8 cellular contexts compared by ENCODE assay signal in genomic region chrX:150364347-150365050, GRCh38. TPM values are rescaled to one million over a fixed set of nuclear protein-coding genes. Genes with fewer than 3 reads are reported as not detected.
DNase-seq lines count a peak whose midpoint lies in the region; FAIRE-seq and TF ChIP-seq lines count a peak whose summit lies in the region.

No MANE protein-coding gene starts in this region.

- H3K27me3 ChIP-seq in keratinocyte (ENCODE audit: control insufficient read depth, extremely low read depth, insufficient read depth, low read length): peaks cover 16% of the 10 kb centered on the region
- peaks cover 0 to 53% (median 14%) of the 10 kb centered on the region in 7 donors for H3K27me3 ChIP-seq in spleen (replicated peaks in 1 of 7)

- H3K79me2 ChIP-seq in keratinocyte (ENCODE audit: control insufficient read depth, insufficient read depth, low read length): no peaks in the 10 kb centered on the region

- H3K9me3 ChIP-seq in keratinocyte (ENCODE audit: control insufficient read depth, low read depth, low read length): no peaks in the 10 kb centered on the region
- peaks cover 0 to 3% (median 0%) of the 10 kb centered on the region in 8 donors for H3K9me3 ChIP-seq in spleen

- H3K36me3 ChIP-seq in keratinocyte (ENCODE audit: control insufficient read depth in 2 of 2, extremely low read depth in 1 of 2, insufficient read depth in 2 of 2, low read length in 2 of 2) (no peaks in the 10 kb centered on the region), spleen (no peaks in the 10 kb centered on the region)

- H2AFZ ChIP-seq in keratinocyte (ENCODE audit: control insufficient read depth, low read length): peak overlapping the region; percentile 58

- BruUV-seq in MCF 10A (replicated peaks; lab: Mats Ljungman, UMichigan): no TSS peak

- peak overlapping the region; percentile 63 for H3K9ac ChIP-seq in keratinocyte (ENCODE audit: control insufficient read depth, extremely low read depth, insufficient read depth, low read length)

- no peak for TF ChIP-seq POLR2A in spleen (IDR thresholded peaks at IDR 0.05)

- peak overlapping the region; percentile 65 for H3K4me2 ChIP-seq in keratinocyte (ENCODE audit: control insufficient read depth, extremely low read depth, insufficient read depth, low read depth, low read length)

- TF ChIP-seq CTCF in MCF 10A (IDR thresholded peaks at IDR 0.05; ENCODE audit: unreplicated experiment) (no peak), keratinocyte (optimal IDR thresholded peaks at IDR 0.05 in 1 of 3, IDR thresholded peaks at IDR 0.05 in 1 of 3, conservative IDR thresholded peaks at IDR 0.05 in 1 of 3; ENCODE audit: extremely low read depth in 1 of 3, insufficient read depth in 2 of 3, low read length in 3 of 3) (no peak), spleen (IDR thresholded peaks at IDR 0.05 in 8 of 11, conservative IDR thresholded peaks at IDR 0.05 in 3 of 11) (no peak)

- H3K27me3 Mint-ChIP-seq in MCF 10A (ENCODE audit: insufficient read depth, unreplicated experiment): peaks cover 15% of the 10 kb centered on the region

- H3K4me3 Mint-ChIP-seq in MCF 10A (ENCODE audit: unreplicated experiment): peak overlapping the region; percentile 72

- H4K20me1 ChIP-seq in keratinocyte (ENCODE audit: control insufficient read depth, extremely low read depth, insufficient read depth, low read length): no peaks in the 10 kb centered on the region

- intact Hi-C loops in MCF 10A (cut with micrococcal nuclease): loop anchor here (1.0 to 10.0 kb wide), 4 partner anchors 122 to 310 kb away; no protein-coding TSS in a partner anchor
- intact Hi-C loops in spleen (cut with DNase I; ENCODE audit: low total_unique reads): no loop called here

- WGBS in spleen, 5 donors: 0 to 48% (median 17%) methylated on average over 52 to 66 of the region's 66 CpGs; no CpG with 5 or more reads in 1 of the 5 donors

- dilution Hi-C loops in keratinocyte (cut with MboI; ENCODE audit: extremely low pct_ligation_motif_present, low sequenced_read_pairs): no loop called here

- DNase-seq in EH (ENCODE audit: low read depth) (peak; percentile 16), NCI-H82 treated with DMSO at 0.1 percent for 48 hours (lab: John Stamatoyannopoulos, UW; ENCODE audit: unreplicated experiment) (peak; percentile 28), MCF 10A (ENCODE audit: unreplicated experiment) (peak; percentile 26), keratinocyte (ENCODE audit: low read depth, low spot score) (no peak), spleen (peak; percentile 82), NCI-H2029 (lab: John Stamatoyannopoulos, UW) (no peak), OCI-M2 (lab: John Stamatoyannopoulos, UW; ENCODE audit: unreplicated experiment) (no peak), NK-92 (lab: John Stamatoyannopoulos, UW; ENCODE audit: unreplicated experiment) (no peak)

- peaks cover 4% of the 10 kb centered on the region for H3K36me3 Mint-ChIP-seq in MCF 10A (ENCODE audit: insufficient read depth, unreplicated experiment)

- H3K4me1 ChIP-seq in keratinocyte (ENCODE audit: control insufficient read depth, extremely low read depth, insufficient read depth, low read length) (peaks cover 7% of the 10 kb centered on the region), spleen (peaks cover 0 to 53% (median 26%) of the 10 kb centered on the region in 6 donors)

- no peak overlapping the region for H3K27ac Mint-ChIP-seq in MCF 10A (ENCODE audit: low read depth, unreplicated experiment)

- H3K9me3 Mint-ChIP-seq in MCF 10A (ENCODE audit: unreplicated experiment): no peaks in the 10 kb centered on the region

- POLR2A ChIA-PET in MCF 10A (lab: Yijun Ruan, JAX): interaction anchor here (0.9 to 1.8 kb wide), 5 partner anchors 65 to 326 kb away, joined by 3 to 10 read pairs (median 3); no protein-coding TSS in a partner anchor

- no peaks in the 10 kb centered on the region for H3K9me1 ChIP-seq in keratinocyte (ENCODE audit: control insufficient read depth, extremely low read depth, insufficient read depth, low read length)

- peak overlapping the region; percentile 48 to 64 (median 57) for H3K4me3 ChIP-seq in keratinocyte (ENCODE audit: control insufficient read depth in 2 of 3, extremely low read depth in 1 of 3, insufficient read depth in 2 of 3, low read depth in 1 of 3, low read length in 3 of 3)
- H3K4me3 ChIP-seq in spleen: peak overlapping the region; percentile 22 to 77 (median 52)

- H3K27ac ChIP-seq in keratinocyte (ENCODE audit: control insufficient read depth, insufficient read depth, low read length) (no peak overlapping the region), spleen (peak overlapping the region in 7 of 8 donors; percentile 53 to 86 (median 75))

- CTCF ChIA-PET in MCF 10A (lab: Yijun Ruan, JAX): interaction anchor here (0.6 to 2.7 kb wide), 10 partner anchors 12 to 530 kb away, joined by 3 to 11 read pairs (median 3); no protein-coding TSS in a partner anchor

- FAIRE-seq in keratinocyte (lab: Jason Lieb, UNC): no peak

- H3K4me1 Mint-ChIP-seq in MCF 10A (ENCODE audit: insufficient read depth, unreplicated experiment): peaks cover 19% of the 10 kb centered on the region

RNA-seq across cellular contexts. Expression of gene MAMLD1, which starts 1.4 kb away (rescaled TPM):
- 1.7 and 1.9 TPM in 2 replicates for total RNA-seq in MCF 10A (2022)
- polyA plus RNA-seq in keratinocyte: 0.42 to 1.2 TPM (median 0.98 TPM) in 3 replicates
- polyA plus RNA-seq in keratinocyte (2011; ENCODE audit: low read depth): 0.15 TPM
- polyA plus RNA-seq in keratinocyte (2011; cell fraction: cytosol; rRNA removed): 0.82 and 0.84 TPM in 2 replicates
- polyA plus RNA-seq in keratinocyte (2011; cell fraction: nucleus; rRNA removed): 2.4 and 3.3 TPM in 2 replicates
- polyA plus RNA-seq in keratinocyte (2012; ENCODE audit: low replicate concordance): 0.48 and 1.4 TPM in 2 replicates
- 0.56 to 3.7 TPM (median 1.7 TPM) in 3 replicates for polyA minus RNA-seq in keratinocyte
- polyA minus RNA-seq in keratinocyte (2011; cell fraction: cytosol; rRNA and poly(A)+ RNA removed): 1.3 TPM
- 0.95 and 1.5 TPM in 2 replicates for polyA minus RNA-seq in keratinocyte (2011; cell fraction: nucleus; rRNA and poly(A)+ RNA removed)
- 1 to 10 TPM; 2.8 to 7.3 (median 4.5) TPM for total RNA-seq in spleen
- 1 to 10 TPM; 1.2 to 2.0 (median 1.5) TPM for polyA plus RNA-seq in spleen

Comparison
In these comparisons a context has a peak if more than half of its experiments do, and no peak if none do; other contexts are left out.
1. DNase-seq: peak in EH (single experiment), NCI-H82 treated with DMSO at 0.1 percent for 48 hours (single experiment), MCF 10A (single experiment) and spleen (single experiment); none in keratinocyte (single experiment), NCI-H2029 (single experiment), OCI-M2 (single experiment) and NK-92 (single experiment).